18 cellular contexts compared by ENCODE assay signal in genomic region chr18:55487997-55488396, GRCh38.
"Had no signal": no experiment of that assay in that cellular context is flagged by ENCODE, and none has a peak within 500 bp of the region (broad histone marks: within the 10 kb centered on the region; RNA-seq: fewer than 3 reads in every experiment).

No MANE protein-coding gene starts in this region.

- FAIRE-seq: keratinocyte had no signal

- DNase-seq: activated CD4-positive, alpha-beta memory T cell treated with anti-CD3 and anti-CD28 coated beads, Interleukin-2, amount 10 ng/mL, durations not matched to agents 7 days and 5 days; activated CD4-positive, alpha-beta T cell treated with anti-CD3 and anti-CD28 coated beads for 48 hours; activated CD4-positive, CD25-positive, alpha-beta regulatory T cell; activated CD8-positive, alpha-beta memory T cell treated with anti-CD3 and anti-CD28 coated beads, Interleukin-2, amount 10 ng/mL, durations not matched to agents 7 days and 5 days; activated naive CD4-positive, alpha-beta T cell treated with Interleukin-2 at 50 U/mL for 16 hours; erythroblast; foreskin melanocyte; glutamatergic neuron; hypothalamus; lower lobe of right lung; midbrain; retina; stimulated activated naive CD4-positive, alpha-beta T cell; tibial artery had no signal

- H3K27ac ChIP-seq: coronary artery, lower lobe of right lung, tibial artery had no signal

- H3K4me3 ChIP-seq: coronary artery, lower lobe of right lung, tibial artery had no signal

- ATAC-seq: activated CD8-positive, alpha-beta memory T cell treated with anti-CD3 and anti-CD28 coated beads, Interleukin-2, amount 10 ng/mL, durations not matched to agents 7 days and 5 days; activated T-helper 17 cell treated with anti-CD3 and anti-CD28 coated beads, Interleukin-2, amount 50 U/mL, for 72 hours; lower lobe of right lung had no signal

- H3K27me3 ChIP-seq: tibial artery had no signal

- H3K27ac Mint-ChIP-seq: activated CD4-positive, alpha-beta memory T cell treated with anti-CD3 and anti-CD28 coated beads, Interleukin-2, amount 10 ng/mL, durations not matched to agents 7 days and 5 days; activated CD8-positive, alpha-beta memory T cell treated with anti-CD3 and anti-CD28 coated beads, Interleukin-2, amount 10 ng/mL, durations not matched to agents 7 days and 5 days; activated T-helper 17 cell treated with anti-CD3 and anti-CD28 coated beads, Interleukin-2, amount 50 U/mL, for 72 hours had no signal

- H3K9me3 ChIP-seq: lower lobe of right lung, tibial artery had no signal

- H3K36me3 ChIP-seq: lower lobe of right lung, tibial artery had no signal

- H3K36me3 Mint-ChIP-seq: activated CD8-positive, alpha-beta memory T cell treated with anti-CD3 and anti-CD28 coated beads, Interleukin-2, amount 10 ng/mL, durations not matched to agents 7 days and 5 days had no signal

- H3K4me3 Mint-ChIP-seq: activated CD4-positive, alpha-beta memory T cell treated with anti-CD3 and anti-CD28 coated beads, Interleukin-2, amount 10 ng/mL, durations not matched to agents 7 days and 5 days; activated CD8-positive, alpha-beta memory T cell treated with anti-CD3 and anti-CD28 coated beads, Interleukin-2, amount 10 ng/mL, durations not matched to agents 7 days and 5 days; activated T-helper 17 cell treated with anti-CD3 and anti-CD28 coated beads, Interleukin-2, amount 50 U/mL, for 72 hours; central memory CD8-positive, alpha-beta T cell had no signal

- H3K9me3 Mint-ChIP-seq: activated CD4-positive, alpha-beta memory T cell treated with anti-CD3 and anti-CD28 coated beads, Interleukin-2, amount 10 ng/mL, durations not matched to agents 7 days and 5 days; activated T-helper 17 cell treated with anti-CD3 and anti-CD28 coated beads, Interleukin-2, amount 50 U/mL, for 72 hours; central memory CD8-positive, alpha-beta T cell had no signal

- H3K27me3 Mint-ChIP-seq: central memory CD8-positive, alpha-beta T cell had no signal
